In the genomic region with DNA sequence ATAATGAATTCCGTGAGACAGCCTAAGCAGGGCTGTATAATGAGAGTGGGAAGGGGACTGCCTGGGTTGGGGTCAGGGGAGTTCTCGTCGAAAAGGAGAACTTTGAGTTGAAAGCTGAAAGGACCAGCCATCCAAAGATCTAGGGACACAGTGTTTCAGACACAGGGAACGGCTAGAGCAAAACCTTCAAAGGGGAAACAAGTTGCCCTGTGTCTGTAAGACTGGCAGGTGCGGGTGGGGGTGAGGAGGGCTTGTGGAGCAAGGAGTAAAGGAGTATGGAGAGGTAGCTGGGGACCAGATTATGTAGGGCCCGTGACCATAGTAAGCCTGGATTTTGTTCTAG, we compare ENCODE assay signal across 10 cellular contexts. TPM values are rescaled to one million over a fixed set of nuclear protein-coding genes. Genes with fewer than 3 reads are reported as not detected.
A peak's percentile ranks its signal among the peaks of the same experiment; 100 is the strongest.
DNase-seq lines count a peak whose midpoint lies in the region; ATAC-seq and TF ChIP-seq lines count a peak whose summit lies in the region.
"Had no signal": no experiment of that assay in that cellular context is flagged by ENCODE, and none has a peak within 500 bp of the region (broad histone marks: within the 10 kb centered on the region; RNA-seq: fewer than 3 reads in every experiment).

No MANE protein-coding gene starts in this region.

- no peak overlapping the region for H3K27ac ChIP-seq in KMS-11

- peaks cover 10% of the 10 kb centered on the region; the same call in 1 of the 2 replicates for H3K4me1 ChIP-seq in Caco-2
- peaks cover 50% of the 10 kb centered on the region for H3K4me1 ChIP-seq in KMS-11 (ENCODE audit: low read depth, poor library complexity, severe bottlenecking)

- H3K4me2 ChIP-seq in KMS-11 = peak overlapping the region; percentile 53

- TF ChIP-seq CTCF in Caco-2 (IDR thresholded peaks at IDR 0.05; ENCODE audit: insufficient read depth in 1 of 2, low read depth in 1 of 2, low read length in 1 of 2, severe bottlenecking in 1 of 2, unreplicated experiment in 1 of 2) = no peak
- no peak for TF ChIP-seq CTCF in KMS-11 (conservative IDR thresholded peaks at IDR 0.05; ENCODE audit: low read depth, low read length)
- TF ChIP-seq CTCF in nephron progenitor cell (IDR thresholded peaks at IDR 0.05) = no peak

- no peak overlapping the region for H3K9ac ChIP-seq in KMS-11

- H3K79me2 ChIP-seq in KMS-11 (ENCODE audit: insufficient read depth, low read depth) = peaks cover 17% of the 10 kb centered on the region; the same call in 1 of the 2 replicates

- no peak overlapping the region for H2AFZ ChIP-seq in KMS-11 (ENCODE audit: low read depth)

- H3K4me1 Mint-ChIP-seq in Caco-2 (ENCODE audit: low read depth, unreplicated experiment) = peaks cover 13% of the 10 kb centered on the region
- peaks cover 46% of the 10 kb centered on the region for H3K4me1 Mint-ChIP-seq in central memory CD8-positive, alpha-beta T cell
- H3K4me1 Mint-ChIP-seq in nephron progenitor cell = peaks cover 73% of the 10 kb centered on the region

- no peaks in the 10 kb centered on the region for H3K36me3 ChIP-seq in Caco-2 (ENCODE audit: control insufficient read depth, insufficient read depth, low read length)
- no peaks in the 10 kb centered on the region; the same call in 1 of the 2 replicates for H3K36me3 ChIP-seq in KMS-11 (ENCODE audit: insufficient read depth)

- DNase-seq in Caco-2 (no peak), nephron progenitor cell (no peak), NCI-H748 (lab: John Stamatoyannopoulos, UW; ENCODE audit: unreplicated experiment) (no peak), NCI-H1436 treated with DMSO at 0.1 percent for 48 hours (lab: John Stamatoyannopoulos, UW) (no peak)
- no peak for DNase-seq in central memory CD8-positive, alpha-beta T cell (ENCODE audit: low spot score in 2 of 2)
- DNase-seq: esophagus squamous epithelium, NCI-H2029 had no signal

- intact Hi-C loops in Caco-2 (cut with micrococcal nuclease; ENCODE audit: unreplicated experiment) = no loop called here

- H3K9me3 ChIP-seq in Caco-2 = no peaks in the 10 kb centered on the region
- H3K9me3 ChIP-seq: esophagus squamous epithelium had no signal

- no peak for ATAC-seq in central memory CD8-positive, alpha-beta T cell (replicated peaks; ENCODE audit: extremely low read depth, poor library complexity, severe bottlenecking)
- ATAC-seq in GM19397 (IDR thresholded peaks at IDR 0.05; ENCODE audit: unreplicated experiment) (no peak), GM19324 (IDR thresholded peaks at IDR 0.05; ENCODE audit: low FRiP score, unreplicated experiment) (no peak)

- no TSS peak for BruUV-seq in Caco-2 (replicated peaks; lab: Mats Ljungman, UMichigan)

- CTCF ChIA-PET in Caco-2 (lab: Charles Lee) = interaction anchor here (0.5 to 1.1 kb wide), 2 partner anchors 66 to 118 kb away, joined by 3 read pairs; no protein-coding TSS in a partner anchor

- H3K36me3 Mint-ChIP-seq in Caco-2 (ENCODE audit: insufficient read depth, unreplicated experiment) (peaks cover 47% of the 10 kb centered on the region), nephron progenitor cell (ENCODE audit: low read depth) (peaks cover 29% of the 10 kb centered on the region)
- H3K36me3 Mint-ChIP-seq in central memory CD8-positive, alpha-beta T cell (ENCODE audit: insufficient read depth) = peaks cover 29% of the 10 kb centered on the region

- POLR2A ChIA-PET in Caco-2 (lab: Charles Lee) = interaction anchor here (0.7 kb wide), 1 partner anchor 400 kb away, joined by 3 read pairs; no protein-coding TSS in a partner anchor

- H3K27me3 ChIP-seq in Caco-2 (replicated peaks; ENCODE audit: control insufficient read depth, insufficient read depth, low read length) = no peaks in the 10 kb centered on the region
- H3K27me3 ChIP-seq in KMS-11 (ENCODE audit: insufficient read depth, low read depth) = no peaks in the 10 kb centered on the region
- H3K27me3 ChIP-seq: esophagus squamous epithelium had no signal

- H3K9me3 Mint-ChIP-seq in Caco-2 (ENCODE audit: unreplicated experiment) = no peaks in the 10 kb centered on the region
- no peaks in the 10 kb centered on the region for H3K9me3 Mint-ChIP-seq in central memory CD8-positive, alpha-beta T cell
- H3K9me3 Mint-ChIP-seq in nephron progenitor cell = no peaks in the 10 kb centered on the region

- H4K20me1 ChIP-seq in KMS-11 (ENCODE audit: insufficient read depth) = no peaks in the 10 kb centered on the region

- H3K4me3 Mint-ChIP-seq in Caco-2 (ENCODE audit: unreplicated experiment) = peak overlapping the region; percentile 98
- H3K4me3 Mint-ChIP-seq in central memory CD8-positive, alpha-beta T cell = peak overlapping the region; percentile 100
- peak overlapping the region; percentile 73 for H3K4me3 Mint-ChIP-seq in nephron progenitor cell

- H3K4me3 ChIP-seq in Caco-2 (ENCODE audit: low read depth, low read length) (no peak overlapping the region), KMS-11 (IDR thresholded peaks at IDR 0.05; ENCODE audit: insufficient read depth, low read depth, low read length) (no peak overlapping the region)

- H3K27ac Mint-ChIP-seq in Caco-2 (ENCODE audit: unreplicated experiment) (no peak overlapping the region), nephron progenitor cell (peak overlapping the region; percentile 79)
- H3K27ac Mint-ChIP-seq in central memory CD8-positive, alpha-beta T cell (ENCODE audit: low read depth) = peak overlapping the region; percentile 98

- H3K27me3 Mint-ChIP-seq in Caco-2 (ENCODE audit: insufficient read depth, unreplicated experiment) (no peaks in the 10 kb centered on the region), nephron progenitor cell (ENCODE audit: low read depth, poor library complexity) (no peaks in the 10 kb centered on the region)
- no peaks in the 10 kb centered on the region for H3K27me3 Mint-ChIP-seq in central memory CD8-positive, alpha-beta T cell

RNA-seq across cellular contexts. Expression of a gene that starts 1.3 kb away (rescaled TPM):
- 220 and 223 TPM in 2 replicates for total RNA-seq in Caco-2 (2022)
